ENCODE assay signal across 7 cellular contexts in the genomic region with DNA sequence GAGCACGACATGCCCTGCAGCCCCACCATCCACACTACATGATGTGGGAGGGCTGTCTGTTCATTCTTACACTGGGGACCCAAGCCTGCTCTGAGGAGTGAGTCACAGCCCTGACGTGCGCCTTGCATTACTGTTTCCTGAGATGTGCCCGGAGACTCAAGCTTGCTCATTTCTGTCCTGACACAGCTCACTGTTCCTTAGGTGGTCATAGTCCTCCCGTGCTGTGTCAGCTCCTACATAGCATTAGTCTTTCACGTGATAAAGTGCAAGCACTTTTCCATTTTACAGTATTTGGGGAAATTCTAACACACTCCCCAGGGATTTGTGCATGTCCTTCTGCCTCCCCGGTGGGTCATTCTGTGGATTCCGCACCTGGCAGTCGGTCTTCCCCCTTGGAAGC. TPM values are rescaled to one million over a fixed set of nuclear protein-coding genes. Genes with fewer than 3 reads are reported as not detected.
DNase-seq lines count a peak whose midpoint lies in the region; ATAC-seq and TF ChIP-seq lines count a peak whose summit lies in the region.

No MANE protein-coding gene starts in this region.

- ATAC-seq in GM18517 (IDR thresholded peaks at IDR 0.05; ENCODE audit: unreplicated experiment) (peak; percentile 64), GM21723 (IDR thresholded peaks at IDR 0.05; ENCODE audit: unreplicated experiment) (peak; percentile 70)

- no peak for TF ChIP-seq CTCF in glutamatergic neuron (IDR thresholded peaks at IDR 0.05; ENCODE audit: partially characterized antibody, unreplicated experiment)

- peak; percentile 62 for DNase-seq in LHCN-M2 (ENCODE audit: low read depth)
- peak; percentile 34 for DNase-seq in myocyte (ENCODE audit: low read depth)
- DNase-seq in HT-29 (ENCODE audit: low spot score): no peak
- no peak for DNase-seq in glutamatergic neuron
- DNase-seq in NCI-H128 (lab: John Stamatoyannopoulos, UW; ENCODE audit: unreplicated experiment): no peak

- H3K27me3 Mint-ChIP-seq in glutamatergic neuron (ENCODE audit: unreplicated experiment): peaks cover 2% of the 10 kb centered on the region

- no peaks in the 10 kb centered on the region for H3K4me1 Mint-ChIP-seq in glutamatergic neuron (ENCODE audit: low read depth, unreplicated experiment)

- H3K9me3 Mint-ChIP-seq in glutamatergic neuron (ENCODE audit: unreplicated experiment): peaks cover 2% of the 10 kb centered on the region

- H3K36me3 Mint-ChIP-seq in glutamatergic neuron (ENCODE audit: unreplicated experiment): no peaks in the 10 kb centered on the region

- H3K27ac Mint-ChIP-seq in glutamatergic neuron (ENCODE audit: unreplicated experiment): no peak overlapping the region

- no peak overlapping the region for H3K4me3 Mint-ChIP-seq in glutamatergic neuron (ENCODE audit: unreplicated experiment)

RNA-seq across cellular contexts. Expression of a gene that starts 46.2 kb away (rescaled TPM):
- not detected in 2 replicates for total RNA-seq in LHCN-M2 (2014; rRNA removed)
- polyA plus RNA-seq in LHCN-M2 (2012): not detected
- total RNA-seq in myocyte: not detected in 2 replicates
- polyA plus RNA-seq in myocyte (2012): not detected
- not detected in 2 replicates for total RNA-seq in HT-29 (2014; rRNA removed; shearing (Covaris generic))
- total RNA-seq in glutamatergic neuron (ENCODE audit: unreplicated experiment): 5.7 TPM

Comparison
In these comparisons a context has a peak if more than half of its experiments do, and no peak if none do; other contexts are left out.
1. DNase-seq: peak in LHCN-M2 (single experiment) and myocyte (single experiment); none in HT-29 (single experiment), glutamatergic neuron (single experiment) and NCI-H128 (single experiment).